13 cellular contexts compared by ENCODE assay signal in the genomic region with DNA sequence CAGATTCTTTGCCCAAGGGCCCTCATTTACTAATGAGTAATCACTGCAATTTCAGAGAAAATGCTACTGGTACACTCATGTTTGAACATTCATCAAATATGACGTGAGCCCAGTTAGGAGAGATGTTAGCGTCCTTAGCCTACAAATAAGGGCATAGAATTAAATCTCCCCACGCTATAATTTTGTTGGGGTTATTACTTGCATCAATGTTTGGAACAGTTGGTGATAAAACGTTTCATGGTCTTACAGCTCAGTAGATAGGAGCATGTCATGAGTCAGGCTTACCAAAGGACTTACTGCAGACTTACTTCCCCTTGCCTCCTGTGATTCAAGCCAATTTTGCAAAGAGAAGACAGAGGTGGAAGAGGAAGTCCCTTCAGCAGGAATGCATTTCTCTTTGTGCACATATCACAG.
A peak's percentile ranks its signal among the peaks of the same experiment; 100 is the strongest.
DNase-seq lines count a peak whose midpoint lies in the region; ATAC-seq and TF ChIP-seq lines count a peak whose summit lies in the region.
"Had no signal": no experiment of that assay in that cellular context is flagged by ENCODE, and none has a peak within 500 bp of the region (broad histone marks: within the 10 kb centered on the region; RNA-seq: fewer than 3 reads in every experiment).

No MANE protein-coding gene starts in this region.

- no peak for ATAC-seq in activated T-cell treated with anti-CD3 and anti-CD28 coated beads, Interleukin-2, amount 50 U/mL, for 4 hours
- ATAC-seq: activated CD8-positive, alpha-beta T cell treated with anti-CD3 and anti-CD28 coated beads for 36 hours; stimulated activated effector memory CD8-positive, alpha-beta T cell treated with anti-CD3 and anti-CD28 coated beads, Interleukin-12 subunit alpha, Interleukin-12 subunit beta, amount 100 ng/mL, for 72 hours had no signal

- H2BK5ac ChIP-seq in mesenchymal stem cell (ENCODE audit: low read depth, low read length, poor library complexity, severe bottlenecking) = no peak overlapping the region

- H3K4ac ChIP-seq in mesenchymal stem cell (ENCODE audit: low read depth in 1 of 2, low read length in 2 of 2) = no peak overlapping the region

- H3K4me3 Mint-ChIP-seq in activated T-cell treated with anti-CD3 and anti-CD28 coated beads, Interleukin-2, amount 50 U/mL, for 4 hours = no peak overlapping the region
- H3K4me3 Mint-ChIP-seq: activated CD8-positive, alpha-beta T cell treated with anti-CD3 and anti-CD28 coated beads for 36 hours; activated naive CD4-positive, alpha-beta T cell treated with anti-CD3 and anti-CD28 coated beads, Interleukin-2, amount 50 U/mL, for 24 hours; stimulated activated effector memory CD8-positive, alpha-beta T cell treated with anti-CD3 and anti-CD28 coated beads, Interleukin-12 subunit alpha, Interleukin-12 subunit beta, amount 100 ng/mL, for 72 hours; T-helper 2 cell treated with Interferon-gamma antibody and Interleukin-4, amounts not matched to agents 5 μg/mL and 100 μg/mL, for 36 hours had no signal

- WGBS in mesenchymal stem cell = 71% methylated on average over 4 of the region's 4 CpGs

- H3K9ac ChIP-seq in adipocyte (ENCODE audit: low read length) (no peak overlapping the region), mesenchymal stem cell (ENCODE audit: low read length) (no peak overlapping the region)

- H3K4me1 Mint-ChIP-seq in activated T-cell treated with anti-CD3 and anti-CD28 coated beads, Interleukin-2, amount 50 U/mL, for 4 hours (ENCODE audit: low read depth) = no peaks in the 10 kb centered on the region
- H3K4me1 Mint-ChIP-seq: activated naive CD4-positive, alpha-beta T cell treated with anti-CD3 and anti-CD28 coated beads, Interleukin-2, amount 50 U/mL, for 24 hours had no signal

- H3K4me1 ChIP-seq in adipocyte (ENCODE audit: control insufficient read depth, insufficient read depth, low read length) (peaks cover 12% of the 10 kb centered on the region), mesenchymal stem cell (ENCODE audit: control insufficient read depth, insufficient read depth, low read depth, low read length) (no peaks in the 10 kb centered on the region)
- H3K4me1 ChIP-seq: left ventricle myocardium inferior had no signal

- H3K27me3 Mint-ChIP-seq in activated T-cell treated with anti-CD3 and anti-CD28 coated beads, Interleukin-2, amount 50 U/mL, for 4 hours (ENCODE audit: low read depth) = peaks cover 7% of the 10 kb centered on the region
- H3K27me3 Mint-ChIP-seq: activated CD8-positive, alpha-beta T cell treated with anti-CD3 and anti-CD28 coated beads for 36 hours; activated naive CD4-positive, alpha-beta T cell treated with anti-CD3 and anti-CD28 coated beads, Interleukin-2, amount 50 U/mL, for 24 hours had no signal

- no peak for TF ChIP-seq CTCF in dorsolateral prefrontal cortex (IDR thresholded peaks at IDR 0.05 in 54 of 56, conservative IDR thresholded peaks at IDR 0.05 in 2 of 56; ENCODE audit: low read depth in 1 of 56, partially characterized antibody in 56 of 56)

- no peaks in the 10 kb centered on the region for H3K79me1 ChIP-seq in mesenchymal stem cell (replicated peaks; ENCODE audit: low read length, poor library complexity, severe bottlenecking)

- H3K9me3 Mint-ChIP-seq in activated T-cell treated with anti-CD3 and anti-CD28 coated beads, Interleukin-2, amount 50 U/mL, for 4 hours = no peaks in the 10 kb centered on the region
- H3K9me3 Mint-ChIP-seq: activated CD8-positive, alpha-beta T cell treated with anti-CD3 and anti-CD28 coated beads for 36 hours; T-helper 2 cell treated with Interferon-gamma antibody and Interleukin-4, amounts not matched to agents 5 μg/mL and 100 μg/mL, for 36 hours had no signal

- DNase-seq in GDM1 (lab: John Stamatoyannopoulos, UW) = peak; percentile 59
- peak; percentile 19 for DNase-seq in NCI-H1417 treated with DMSO at 0.1 percent for 48 hours (lab: John Stamatoyannopoulos, UW)
- DNase-seq in adipocyte (ENCODE audit: low read depth) = peak; percentile 31
- peak; percentile 33 for DNase-seq in mesenchymal stem cell
- DNase-seq in COR-L47 (lab: John Stamatoyannopoulos, UW) = no peak
- DNase-seq in dorsolateral prefrontal cortex = no peak
- DNase-seq in activated T-cell treated with anti-CD3 and anti-CD28 coated beads, Interleukin-2, amount 50 U/mL, for 4 hours = no peak
- no peak for DNase-seq in activated gamma-delta T cell treated with Interleukin-2 at 50 U/mL for 16 hours
- DNase-seq: activated CD8-positive, alpha-beta T cell treated with anti-CD3 and anti-CD28 coated beads for 36 hours; left ventricle myocardium inferior had no signal

- H4K8ac ChIP-seq in mesenchymal stem cell (ENCODE audit: low read length) = no peak overlapping the region

- H2AK5ac ChIP-seq in mesenchymal stem cell (ENCODE audit: low read length, severe bottlenecking) = no peak overlapping the region

- no peak overlapping the region for H3K14ac ChIP-seq in mesenchymal stem cell (ENCODE audit: low read length in 2 of 2)

- H3K36me3 Mint-ChIP-seq in activated T-cell treated with anti-CD3 and anti-CD28 coated beads, Interleukin-2, amount 50 U/mL, for 4 hours (ENCODE audit: insufficient read depth) = no peaks in the 10 kb centered on the region
- H3K36me3 Mint-ChIP-seq: activated naive CD4-positive, alpha-beta T cell treated with anti-CD3 and anti-CD28 coated beads, Interleukin-2, amount 50 U/mL, for 24 hours; stimulated activated effector memory CD8-positive, alpha-beta T cell treated with anti-CD3 and anti-CD28 coated beads, Interleukin-12 subunit alpha, Interleukin-12 subunit beta, amount 100 ng/mL, for 72 hours had no signal

- H3K36me3 ChIP-seq in adipocyte (ENCODE audit: control insufficient read depth, insufficient read depth, low read length, severe bottlenecking) = no peaks in the 10 kb centered on the region
- no peaks in the 10 kb centered on the region for H3K36me3 ChIP-seq in mesenchymal stem cell (ENCODE audit: control insufficient read depth in 1 of 2, insufficient read depth in 2 of 2, low read depth in 1 of 2, low read length in 2 of 2)
- H3K36me3 ChIP-seq: left ventricle myocardium inferior had no signal

- H3K4me3 ChIP-seq in adipocyte (ENCODE audit: low read length) (no peak overlapping the region), mesenchymal stem cell (ENCODE audit: insufficient read depth in 1 of 2, low read depth in 1 of 2, low read length in 2 of 2) (no peak overlapping the region), dorsolateral prefrontal cortex (no peak overlapping the region)
- H3K4me3 ChIP-seq: left ventricle myocardium inferior had no signal

- no peak overlapping the region for H2BK12ac ChIP-seq in mesenchymal stem cell (ENCODE audit: low read length in 2 of 2)

- H3K9me3 ChIP-seq in adipocyte (ENCODE audit: control insufficient read depth, low read length) (no peaks in the 10 kb centered on the region), mesenchymal stem cell (ENCODE audit: control insufficient read depth, low read length) (no peaks in the 10 kb centered on the region)
- H3K9me3 ChIP-seq: left ventricle myocardium inferior had no signal

- no peak overlapping the region for H3K18ac ChIP-seq in mesenchymal stem cell (ENCODE audit: low read depth in 1 of 2, low read length in 2 of 2)

- no peak overlapping the region for H2BK120ac ChIP-seq in mesenchymal stem cell (ENCODE audit: low read depth, low read length)

- H2AFZ ChIP-seq in mesenchymal stem cell (ENCODE audit: low read depth, low read length) = no peak overlapping the region

- H3K23ac ChIP-seq in mesenchymal stem cell (ENCODE audit: low read length in 2 of 2) = no peak overlapping the region

- H3K27ac ChIP-seq in mesenchymal stem cell (ENCODE audit: low read length, poor library complexity, severe bottlenecking) (no peak overlapping the region), dorsolateral prefrontal cortex (peak overlapping the region in 1 of 59 donors; percentile 8)
- H3K27ac ChIP-seq: left ventricle myocardium inferior had no signal

- intact Hi-C loops in dorsolateral prefrontal cortex (cut with DNase I) = no loop called here

- H2BK15ac ChIP-seq in mesenchymal stem cell (ENCODE audit: low read depth, poor library complexity, severe bottlenecking) = no peak overlapping the region

- no peak overlapping the region for H3K4me2 ChIP-seq in mesenchymal stem cell (ENCODE audit: low read length, poor library complexity, severe bottlenecking)

- H4K91ac ChIP-seq in mesenchymal stem cell (ENCODE audit: low read length) = no peak overlapping the region

- H3K27me3 ChIP-seq in adipocyte (replicated peaks; ENCODE audit: control insufficient read depth, insufficient read depth, low read length) (peaks cover 11% of the 10 kb centered on the region), mesenchymal stem cell (ENCODE audit: control insufficient read depth in 1 of 2, insufficient read depth in 1 of 2, low read length in 2 of 2) (peaks cover 9 to 11% of the 10 kb centered on the region in 2 experiments), dorsolateral prefrontal cortex (peaks cover 0 to 5% (median 0%) of the 10 kb centered on the region in 45 donors)

Comparison
In these comparisons a context has a peak if more than half of its experiments do, and no peak if none do; other contexts are left out.
1. DNase-seq: peak in GDM1 (single experiment), NCI-H1417 treated with DMSO at 0.1 percent for 48 hours (single experiment), adipocyte (single experiment) and mesenchymal stem cell (single experiment); none in COR-L47 (single experiment), dorsolateral prefrontal cortex (0 of 10), activated T-cell treated with anti-CD3 and anti-CD28 coated beads, Interleukin-2, amount 50 U/mL, for 4 hours (single experiment) and activated gamma-delta T cell treated with Interleukin-2 at 50 U/mL for 16 hours (single experiment).